In the genomic region with DNA sequence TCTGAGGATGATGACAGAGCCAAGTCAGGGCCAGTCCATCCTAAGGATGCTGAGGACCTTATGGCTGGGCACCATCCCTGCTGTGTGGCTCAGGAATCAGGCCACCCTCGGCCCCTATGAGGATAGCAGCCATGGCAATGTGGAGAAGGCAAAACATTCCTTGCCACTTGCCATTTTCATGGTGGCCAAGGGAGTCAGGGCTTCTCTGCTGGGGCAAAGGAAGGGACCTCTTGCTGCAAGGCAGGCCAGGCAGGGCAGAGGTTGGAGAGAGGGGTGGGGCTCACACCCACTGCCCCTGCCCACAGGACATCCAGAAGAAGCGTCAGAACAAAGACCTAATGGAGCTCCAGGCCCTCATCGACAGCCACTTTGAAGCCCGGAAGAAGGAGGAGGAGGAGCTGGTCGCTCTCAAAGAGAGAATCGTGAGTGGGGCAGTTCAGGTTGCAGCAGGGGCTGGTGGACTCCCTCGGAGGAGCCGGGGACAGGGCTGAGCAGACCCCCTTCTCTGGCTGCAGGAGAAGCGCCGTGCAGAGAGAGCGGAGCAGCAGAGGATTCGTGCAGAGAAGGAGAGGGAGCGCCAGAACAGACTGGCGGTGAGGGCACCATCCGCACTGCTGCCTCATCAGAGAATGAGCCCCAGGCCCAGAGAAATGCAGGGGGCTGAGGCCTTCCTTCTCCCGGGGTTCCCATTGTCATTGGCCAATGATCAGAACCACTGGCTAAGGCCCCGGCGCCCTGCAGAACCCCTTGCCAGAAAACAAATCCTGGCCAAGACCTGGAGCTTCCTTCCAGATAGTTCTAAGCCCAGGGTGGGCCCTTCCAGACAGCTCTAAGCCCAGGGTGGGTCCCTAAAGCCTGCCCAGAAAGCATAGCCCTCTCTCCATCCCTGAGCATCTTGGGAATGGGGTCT, we compare ENCODE assay signal across 1 cellular context.
TF ChIP-seq lines count a peak whose summit lies in the region.

No MANE protein-coding gene starts in this region.

TF ChIP-seq in SK-N-SH treated with all-trans-retinoic acid at 6 μM for 48 hours, 23 proteins besides CTCF, POLR2A, EP300 and RAD21 (continued from another document):
- TF ChIP-seq ZFP3 (CRISPR knock-in tag; IDR thresholded peaks at IDR 0.05), result no peak
- TF ChIP-seq, protein P1, sequence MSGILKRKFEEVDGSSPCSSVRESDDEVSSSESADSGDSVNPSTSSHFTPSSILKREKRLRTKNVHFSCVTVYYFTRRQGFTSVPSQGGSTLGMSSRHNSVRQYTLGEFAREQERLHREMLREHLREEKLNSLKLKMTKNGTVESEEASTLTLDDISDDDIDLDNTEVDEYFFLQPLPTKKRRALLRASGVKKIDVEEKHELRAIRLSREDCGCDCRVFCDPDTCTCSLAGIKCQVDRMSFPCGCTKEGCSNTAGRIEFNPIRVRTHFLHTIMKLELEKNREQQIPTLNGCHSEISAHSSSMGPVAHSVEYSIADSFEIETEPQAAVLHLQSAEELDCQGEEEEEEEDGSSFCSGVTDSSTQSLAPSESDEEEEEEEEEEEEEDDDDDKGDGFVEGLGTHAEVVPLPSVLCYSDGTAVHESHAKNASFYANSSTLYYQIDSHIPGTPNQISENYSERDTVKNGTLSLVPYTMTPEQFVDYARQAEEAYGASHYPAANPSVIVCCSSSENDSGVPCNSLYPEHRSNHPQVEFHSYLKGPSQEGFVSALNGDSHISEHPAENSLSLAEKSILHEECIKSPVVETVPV (CRISPR knock-in tag; IDR thresholded peaks at IDR 0.05), result no peak
- no peak for TF ChIP-seq SNAI2 (CRISPR knock-in tag; IDR thresholded peaks at IDR 0.05)
- TF ChIP-seq ZNF8 (CRISPR knock-in tag; IDR thresholded peaks at IDR 0.05), result no peak
